In genomic region chr5:172659909-172660628, GRCh38 we compare ENCODE assay signal across 1 cellular context.
TF ChIP-seq lines count a peak whose summit lies in the region.

No MANE protein-coding gene starts in this region.

TF ChIP-seq in HepG2, 621 proteins besides CTCF, POLR2A, EP300 and RAD21 (continued from another document and continues in another):
- TF ChIP-seq POLR2G (IDR thresholded peaks at IDR 0.05; ENCODE audit: low read depth, low read length), result 0 out of 2 replicates have a peak, but pooled peaks have one; percentile 27
- TF ChIP-seq MIER3 (CRISPR knock-in tag; IDR thresholded peaks at IDR 0.05; ENCODE audit: borderline replicate concordance), result peak; percentile 72; the same call in 1 of the 2 replicates
- TF ChIP-seq IKZF1 (IDR thresholded peaks at IDR 0.05), result no peak
- TF ChIP-seq PREB (CRISPR knock-in tag; IDR thresholded peaks at IDR 0.05), result no peak
- TF ChIP-seq MAX (IDR thresholded peaks at IDR 0.05), result peak; percentile 60
- 0 out of 2 replicates have a peak, but pooled peaks have one; percentile 21 for TF ChIP-seq ZBTB43 (CRISPR knock-in tag; conservative IDR thresholded peaks at IDR 0.05)
- TF ChIP-seq ATF5 (CRISPR knock-in tag; IDR thresholded peaks at IDR 0.05; ENCODE audit: low read depth), result 0 out of 2 replicates have a peak, but pooled peaks have one; percentile 58
- no peak for TF ChIP-seq DMTF1 (CRISPR knock-in tag; IDR thresholded peaks at IDR 0.05)
- TF ChIP-seq ZNF441 (CRISPR knock-in tag; IDR thresholded peaks at IDR 0.05; ENCODE audit: borderline replicate concordance), result no peak; the same call in 1 of the 2 replicates
- TF ChIP-seq ZNF574 (CRISPR knock-in tag; IDR thresholded peaks at IDR 0.05), result peak; percentile 62
- no peak for TF ChIP-seq SETDB1 (CRISPR knock-in tag; IDR thresholded peaks at IDR 0.05; ENCODE audit: borderline replicate concordance)
- TF ChIP-seq ZNF546 (CRISPR knock-in tag; conservative IDR thresholded peaks at IDR 0.05), result no peak
- TF ChIP-seq CBX5 (CRISPR knock-in tag; IDR thresholded peaks at IDR 0.05; ENCODE audit: borderline replicate concordance), result peak; percentile 73; the same call in 1 of the 2 replicates
- no peak; the same call in 1 of the 2 replicates for TF ChIP-seq ZNF713 (CRISPR knock-in tag; IDR thresholded peaks at IDR 0.05)
- TF ChIP-seq HNF4G (IDR thresholded peaks at IDR 0.05; ENCODE audit: borderline replicate concordance, low read depth, low read length), result peak; percentile 60; the same call in 1 of the 2 replicates
- peak; percentile 81; the same call in 1 of the 2 replicates for TF ChIP-seq HNF4G (CRISPR knock-in tag; IDR thresholded peaks at IDR 0.05; ENCODE audit: borderline replicate concordance, low read depth)
- TF ChIP-seq ZBTB20 (CRISPR knock-in tag; IDR thresholded peaks at IDR 0.05; ENCODE audit: borderline replicate concordance, low read depth), result peak; percentile 29; the same call in 1 of the 2 replicates
- TF ChIP-seq ZNF776 (CRISPR knock-in tag; IDR thresholded peaks at IDR 0.05), result no peak
- TF ChIP-seq ZNF557 (CRISPR knock-in tag; IDR thresholded peaks at IDR 0.05), result 0 out of 2 replicates have a peak, but pooled peaks have one; percentile 91
- no peak for TF ChIP-seq RNF219 (CRISPR knock-in tag; IDR thresholded peaks at IDR 0.05)
- no peak for TF ChIP-seq RBM22 (optimal IDR thresholded peaks at IDR 0.05; ENCODE audit: low read length)
- no peak for TF ChIP-seq HNRNPH1 (optimal IDR thresholded peaks at IDR 0.05; ENCODE audit: low read depth, low read length)
- TF ChIP-seq ZNF256 (CRISPR knock-in tag; conservative IDR thresholded peaks at IDR 0.05), result no peak
- peak; percentile 92 for TF ChIP-seq TEAD3 (CRISPR knock-in tag; optimal IDR thresholded peaks at IDR 0.05; ENCODE audit: borderline replicate concordance)
- peak; percentile 62; the same call in 1 of the 2 replicates for TF ChIP-seq THAP11 (CRISPR knock-in tag; IDR thresholded peaks at IDR 0.05)
- peak; percentile 75 for TF ChIP-seq ZNF501 (CRISPR knock-in tag; IDR thresholded peaks at IDR 0.05)
- TF ChIP-seq ZNF790 (CRISPR knock-in tag; IDR thresholded peaks at IDR 0.05; ENCODE audit: borderline replicate concordance), result peak; percentile 36; the same call in 1 of the 2 replicates
- TF ChIP-seq AGO1 (IDR thresholded peaks at IDR 0.05; ENCODE audit: low read depth, low read length, poor library complexity, severe bottlenecking), result no peak
- peak; percentile 13; the same call in 1 of the 2 replicates for TF ChIP-seq SP140L (CRISPR knock-in tag; IDR thresholded peaks at IDR 0.05; ENCODE audit: borderline replicate concordance)
- peak; percentile 54; the same call in 1 of the 2 replicates for TF ChIP-seq DPF2 (CRISPR knock-in tag; IDR thresholded peaks at IDR 0.05; ENCODE audit: borderline replicate concordance, low read depth)
- 0 out of 2 replicates have a peak, but pooled peaks have one; percentile 29 for TF ChIP-seq ZBTB4 (CRISPR knock-in tag; IDR thresholded peaks at IDR 0.05; ENCODE audit: borderline replicate concordance)
- TF ChIP-seq HCFC1 (IDR thresholded peaks at IDR 0.05; ENCODE audit: low read depth, low read length), result no peak
- TF ChIP-seq YEATS2 (CRISPR knock-in tag; IDR thresholded peaks at IDR 0.05; ENCODE audit: borderline replicate concordance), result peak; percentile 42; the same call in 1 of the 2 replicates
- TF ChIP-seq ZNF7 (CRISPR knock-in tag; IDR thresholded peaks at IDR 0.05), result no peak
- peak; percentile 94 for TF ChIP-seq NR2F6 (IDR thresholded peaks at IDR 0.05)
- TF ChIP-seq NR2F6 (CRISPR knock-in tag; IDR thresholded peaks at IDR 0.05), result peak; percentile 90
- TF ChIP-seq ZNF326 (CRISPR knock-in tag; IDR thresholded peaks at IDR 0.05; ENCODE audit: borderline replicate concordance), result no peak
- TF ChIP-seq ZKSCAN1 (IDR thresholded peaks at IDR 0.05; ENCODE audit: low read length), result no peak
- peak; percentile 71; the same call in 1 of the 2 replicates for TF ChIP-seq JUND (CRISPR knock-in tag; IDR thresholded peaks at IDR 0.05)
- TF ChIP-seq ETV5 (CRISPR knock-in tag; IDR thresholded peaks at IDR 0.05; ENCODE audit: borderline replicate concordance), result peak; percentile 84
- peak; percentile 14; the same call in 1 of the 2 replicates for TF ChIP-seq SMAD1 (CRISPR knock-in tag; IDR thresholded peaks at IDR 0.05; ENCODE audit: borderline replicate concordance, low read depth)
- peak; percentile 83 for TF ChIP-seq ZNF614 (CRISPR knock-in tag; IDR thresholded peaks at IDR 0.05; ENCODE audit: borderline replicate concordance)
- 0 out of 2 replicates have a peak, but pooled peaks have one; percentile 52 for TF ChIP-seq MED13 (CRISPR knock-in tag; IDR thresholded peaks at IDR 0.05)
- peak; percentile 81 for TF ChIP-seq NR2C2 (CRISPR knock-in tag; IDR thresholded peaks at IDR 0.05; ENCODE audit: borderline replicate concordance)
- peak; percentile 40; the same call in 1 of the 2 replicates for TF ChIP-seq WIZ (CRISPR knock-in tag; IDR thresholded peaks at IDR 0.05)
- TF ChIP-seq JUNB (CRISPR knock-in tag; IDR thresholded peaks at IDR 0.05; ENCODE audit: borderline replicate concordance), result peak; percentile 70; the same call in 1 of the 2 replicates
